In the genomic region with DNA sequence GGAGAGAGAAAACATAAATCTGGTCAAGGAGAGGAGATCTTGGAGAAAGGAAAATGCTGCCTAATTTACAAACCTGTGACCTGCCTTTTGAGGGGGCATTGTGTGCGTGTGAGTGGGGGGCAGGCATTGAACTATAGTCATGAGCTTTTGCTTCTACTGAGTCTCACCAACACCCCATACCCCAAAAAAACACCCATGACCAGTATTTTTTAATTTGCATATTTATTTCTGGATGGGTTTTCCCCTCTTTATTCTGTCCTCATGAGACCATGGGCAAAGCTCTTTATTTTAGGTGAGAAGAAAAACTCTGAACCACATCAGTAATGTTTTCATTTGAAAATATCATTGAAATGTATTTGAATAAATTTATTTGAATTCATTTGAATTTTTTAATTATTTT, we compare ENCODE assay signal across 17 cellular contexts. TPM values are rescaled to one million over a fixed set of nuclear protein-coding genes. Genes with fewer than 3 reads are reported as not detected.
DNase-seq lines count a peak whose midpoint lies in the region; ATAC-seq and TF ChIP-seq lines count a peak whose summit lies in the region.
"Had no signal": no experiment of that assay in that cellular context is flagged by ENCODE, and none has a peak within 500 bp of the region (broad histone marks: within the 10 kb centered on the region; RNA-seq: fewer than 3 reads in every experiment).

No MANE protein-coding gene starts in this region.

- no peak overlapping the region for H3K4me3 ChIP-seq in OCI-LY7 (ENCODE audit: low read depth, low read length, poor library complexity, severe bottlenecking)
- H3K4me3 ChIP-seq in tibial artery: no peak overlapping the region
- H3K4me3 ChIP-seq: K562, PC-9 had no signal

- TF ChIP-seq CTCF in GM13977 (IDR thresholded peaks at IDR 0.05; ENCODE audit: extremely low read depth, insufficient read depth, missing control alignments) (no peak), OCI-LY7 (conservative IDR thresholded peaks at IDR 0.05; ENCODE audit: low read length) (no peak), tibial artery (IDR thresholded peaks at IDR 0.05) (no peak)

- CTCF ChIA-PET in OCI-LY7 (lab: Charles Lee; ENCODE audit: unreplicated experiment): no interaction called here

- H3K79me2 ChIP-seq in OCI-LY7 (ENCODE audit: insufficient read depth, low read depth, low read length): no peaks in the 10 kb centered on the region

- H3K27ac ChIP-seq in OCI-LY7 (ENCODE audit: low read depth, low read length, poor library complexity, severe bottlenecking): no peak overlapping the region
- H3K27ac ChIP-seq in tibial artery: no peak overlapping the region
- H3K27ac ChIP-seq: C4-2B, PC-9 had no signal

- H3K9me2 ChIP-seq in OCI-LY7 (ENCODE audit: insufficient read depth, low read length): no peaks in the 10 kb centered on the region

- in situ Hi-C loops in GM13977 (cut with MboI; ENCODE audit: low pct_unique_long_range_greater_than_20kb, low sequenced_read_pairs, unreplicated experiment): no loop called here

- no TSS peak for BruUV-seq in OCI-LY7 (replicated peaks; lab: Mats Ljungman, UMichigan)

- H2AFZ ChIP-seq in OCI-LY7 (ENCODE audit: low read length): no peak overlapping the region; the same call in 1 of the 2 replicates
- H2AFZ ChIP-seq: PC-9 had no signal

- no peaks in the 10 kb centered on the region for H4K20me1 ChIP-seq in OCI-LY7 (ENCODE audit: insufficient read depth, low read length)

- H3K36me3 ChIP-seq in OCI-LY7 (ENCODE audit: insufficient read depth, low read length): no peaks in the 10 kb centered on the region
- H3K36me3 ChIP-seq in tibial artery: no peaks in the 10 kb centered on the region

- ATAC-seq in HG02884 (IDR thresholded peaks at IDR 0.05; ENCODE audit: unreplicated experiment) (peak; percentile 39), HG03045 (IDR thresholded peaks at IDR 0.05; ENCODE audit: unreplicated experiment) (no peak)
- ATAC-seq: K562 had no signal

- no peak for TF ChIP-seq POLR2A in erythroblast (IDR thresholded peaks at IDR 0.05; ENCODE audit: low read length)

- H3K9me3 ChIP-seq in OCI-LY7 (ENCODE audit: low read length) (no peaks in the 10 kb centered on the region), tibial artery (no peaks in the 10 kb centered on the region)

- H3K27me3 ChIP-seq in tibial artery: no peaks in the 10 kb centered on the region

- peaks cover 6% of the 10 kb centered on the region for H3K4me1 ChIP-seq in OCI-LY7 (ENCODE audit: insufficient read depth, low read length, poor library complexity, severe bottlenecking)
- H3K4me1 ChIP-seq in tibial artery: no peaks in the 10 kb centered on the region

- DNase-seq in GM13977 (ENCODE audit: low spot score) (peak; percentile 21), OCI-LY7 (ENCODE audit: low spot score) (no peak), DMS114 treated with DMSO at 0.1 percent for 48 hours (lab: John Stamatoyannopoulos, UW; ENCODE audit: unreplicated experiment) (no peak), erythroblast (lab: John Stamatoyannopoulos, UW) (no peak), tibial artery (no peak)
- DNase-seq: DMS153; H7; NCI-H1092 treated with DMSO at 0.1 percent for 48 hours; NCI-H1694; NCI-H345; NCI-H526 treated with DMSO at 0.1 percent for 48 hours; NK-92 treated with Interleukin-12 subunit alpha and Interleukin-12 subunit beta, amount 100 ng/mL, for 24 hours; PC-9 had no signal

- POLR2A ChIA-PET in OCI-LY7 (lab: Charles Lee): interaction anchor here (0.5 to 0.7 kb wide), 2 partner anchors 11 to 144 kb away, joined by 3 read pairs; no protein-coding TSS in a partner anchor

- intact Hi-C loops in OCI-LY7 (cut with micrococcal nuclease; ENCODE audit: unreplicated experiment): no loop called here
- intact Hi-C loops in tibial artery (cut with DNase I; ENCODE audit: low total_unique reads): no loop called here

- H3K4me2 ChIP-seq in OCI-LY7 (ENCODE audit: low read length): peak overlapping the region; percentile 33; the same call in 1 of the 2 replicates
- H3K4me2 ChIP-seq: PC-9 had no signal

RNA-seq across cellular contexts. Expression of a gene that starts 20.6 kb away (rescaled TPM):
- not detected in 2 replicates for total RNA-seq in OCI-LY7 (2014; rRNA removed; shearing (Covaris generic))
- not detected in 2 replicates for total RNA-seq in OCI-LY7 (2022)
- total RNA-seq: H7, PC-9 had no signal

RNA-seq across cellular contexts. Expression of a gene that starts 40.4 kb away (rescaled TPM):
- 54.6 and 61.0 TPM in 2 replicates for total RNA-seq in OCI-LY7 (2014; rRNA removed; shearing (Covaris generic))
- total RNA-seq in OCI-LY7 (2022): 92.7 and 92.9 TPM in 2 replicates

RNA-seq across cellular contexts. Expression of a gene that starts 40.5 kb away (rescaled TPM):
- not detected in 2 replicates for total RNA-seq in OCI-LY7 (2014; rRNA removed; shearing (Covaris generic))
- total RNA-seq in OCI-LY7 (2022): not detected in 2 replicates

RNA-seq across cellular contexts. Expression of a gene that starts 58.9 kb away (rescaled TPM):
- not detected in 2 replicates for total RNA-seq in OCI-LY7 (2014; rRNA removed; shearing (Covaris generic))
- not detected in 2 replicates for total RNA-seq in OCI-LY7 (2022)
- total RNA-seq: H7, K562, PC-9 had no signal
